Comparison of ENCODE assay signal across 2 cellular contexts in genomic region chr2:237706257-237706656, GRCh38.
TF ChIP-seq lines count a peak whose summit lies in the region.

No MANE protein-coding gene starts in this region.

TF ChIP-seq in IMR-90, 13 proteins besides CTCF, POLR2A, EP300 and RAD21:
- no peak for TF ChIP-seq MAZ (IDR thresholded peaks at IDR 0.05; ENCODE audit: borderline replicate concordance, low read depth, low read length)
- no peak for TF ChIP-seq NFE2L2 (IDR thresholded peaks at IDR 0.05; ENCODE audit: low read depth, low read length)
- TF ChIP-seq ELK1 (IDR thresholded peaks at IDR 0.05; ENCODE audit: borderline replicate concordance, low read depth, low read length): no peak
- no peak for TF ChIP-seq CEBPB (IDR thresholded peaks at IDR 0.05; ENCODE audit: low read depth, low read length)
- TF ChIP-seq USF2 (IDR thresholded peaks at IDR 0.05; ENCODE audit: low read depth, low read length): no peak
- no peak for TF ChIP-seq CHD1 (IDR thresholded peaks at IDR 0.05; ENCODE audit: low read depth, low read length)
- TF ChIP-seq RCOR1 (IDR thresholded peaks at IDR 0.05; ENCODE audit: insufficient replicate concordance, low read length): no peak

TF ChIP-seq in H1, 55 proteins besides CTCF, POLR2A, EP300 and RAD21:
- TF ChIP-seq FOSL1 (IDR thresholded peaks at IDR 0.05; ENCODE audit: insufficient read depth, low read depth, low read length) (no peak), SAP30 (IDR thresholded peaks at IDR 0.05; ENCODE audit: insufficient read depth, insufficient replicate concordance, low read length) (no peak)
